Comparison of ENCODE assay signal across 22 cellular contexts in the genomic region with DNA sequence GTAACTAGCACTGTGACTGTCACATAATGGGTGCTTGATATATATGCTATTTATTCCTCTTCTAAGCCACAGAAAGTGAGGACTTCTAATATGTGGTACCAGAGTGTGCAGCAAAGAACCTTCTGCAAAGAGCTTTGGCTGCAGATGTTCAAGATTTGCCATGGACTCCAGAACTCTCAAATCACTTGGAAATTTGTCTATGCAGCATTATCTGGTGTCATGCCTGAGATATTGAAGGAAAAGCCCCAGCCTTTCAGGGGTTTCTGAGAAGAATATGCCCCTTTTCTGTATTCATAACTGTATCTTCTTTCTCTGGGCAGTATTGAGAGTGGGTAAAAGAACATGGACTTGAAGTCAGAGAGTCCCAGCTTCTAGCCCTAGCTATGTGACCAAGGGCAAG.
"Had no signal": no experiment of that assay in that cellular context is flagged by ENCODE, and none has a peak within 500 bp of the region (broad histone marks: within the 10 kb centered on the region; RNA-seq: fewer than 3 reads in every experiment).

No MANE protein-coding gene starts in this region.

- H3K4me3 Mint-ChIP-seq: IgD-negative memory B cell had no signal

- H3K36me3 Mint-ChIP-seq: IgD-negative memory B cell had no signal

- H3K27ac ChIP-seq: SJSA1, SK-N-MC had no signal

- H3K9me3 ChIP-seq: SJSA1 had no signal

- H3K27me3 Mint-ChIP-seq: IgD-negative memory B cell had no signal

- H3K27ac Mint-ChIP-seq: IgD-negative memory B cell had no signal

- H3K27me3 ChIP-seq: SJSA1 had no signal

- FAIRE-seq: RCC 7860 had no signal

- H3K36me3 ChIP-seq: SJSA1 had no signal

- H3K4me3 ChIP-seq: SJSA1, SK-N-MC had no signal

- DNase-seq: Kasumi-1, KG1, MM.1S, NCI-H1092 treated with DMSO at 0.1 percent for 48 hours, NCI-H1436, NCI-H187, NCI-H2029, NCI-H2081 treated with DMSO at 0.1 percent for 48 hours, NCI-H2171, NCI-H226, NCI-H446, NCI-H510A, NCI-H524 treated with DMSO at 0.1 percent for 48 hours, NCI-H69, NCI-H774, Right ventricle myocardium superior, RPMI8226, SIG-M5 had no signal

- H3K9me3 Mint-ChIP-seq: IgD-negative memory B cell had no signal
